ENCODE assay signal across 8 cellular contexts in genomic region chr3:128489860-128490649, GRCh38. TPM values are rescaled to one million over a fixed set of nuclear protein-coding genes. Genes with fewer than 3 reads are reported as not detected.
DNase-seq lines count a peak whose midpoint lies in the region; ATAC-seq, FAIRE-seq and TF ChIP-seq lines count a peak whose summit lies in the region.

No MANE protein-coding gene starts in this region.

- H3K27me3 ChIP-seq in pancreas: no peaks in the 10 kb centered on the region

- CTCF ChIA-PET in HEK293T (lab: Yijun Ruan, JAX): interaction anchor here (1.2 kb wide), 1 partner anchor 64 kb away, joined by 3 read pairs; no protein-coding TSS in a partner anchor
- CTCF ChIA-PET in WTC11 (lab: Charles Lee): interaction anchor here (0.7 to 3.6 kb wide), 15 partner anchors 7 to 394 kb away, joined by 3 to 14 read pairs (median 4); no protein-coding TSS in a partner anchor

- ATAC-seq in WTC11 (peak; percentile 1), pancreas (peak; percentile 15 to 35 (median 22)), HG03025 (IDR thresholded peaks at IDR 0.05; ENCODE audit: low FRiP score, unreplicated experiment) (no peak), GM18870 (IDR thresholded peaks at IDR 0.05; ENCODE audit: unreplicated experiment) (no peak)

- intact Hi-C loops in pancreas (cut with DNase I): no loop called here

- no peak for FAIRE-seq in pancreas (lab: Jason Lieb, UNC)

- WGBS in pancreas, 2 donors: 2 to 3% methylated on average over 65 to 69 of the region's 69 CpGs

- H3K4me3 Mint-ChIP-seq in WTC11: peak overlapping the region; percentile 72

- H3K27ac Mint-ChIP-seq in WTC11: no peak overlapping the region

- 0 out of 2 replicates have a peak, but pooled peaks have one; percentile 2 for TF ChIP-seq CTCF in AG10803 (conservative IDR thresholded peaks at IDR 0.05; ENCODE audit: low read length)
- TF ChIP-seq CTCF in WTC11 (IDR thresholded peaks at IDR 0.05): no peak
- no peak for TF ChIP-seq CTCF in foreskin fibroblast (IDR thresholded peaks at IDR 0.05; ENCODE audit: low read depth, low read length)
- TF ChIP-seq CTCF in pancreas (IDR thresholded peaks at IDR 0.05): no peak

- peak overlapping the region; percentile 68 for H3K4me3 ChIP-seq in AG10803 (ENCODE audit: low read length)
- peak overlapping the region; percentile 54 to 90 for H3K4me3 ChIP-seq in foreskin fibroblast (ENCODE audit: low read depth in 1 of 2, low read length in 2 of 2)
- peak overlapping the region; percentile 53 to 73 (median 57) for H3K4me3 ChIP-seq in pancreas

- H3K36me3 Mint-ChIP-seq in WTC11: no peaks in the 10 kb centered on the region; the same call in 1 of the 2 replicates

- POLR2A ChIA-PET in HEK293T (lab: Yijun Ruan, JAX): interaction anchor here (0.9 to 3.0 kb wide), 6 partner anchors 10 to 65 kb away, joined by 3 to 15 read pairs (median 5); no protein-coding TSS in a partner anchor
- POLR2A ChIA-PET in WTC11 (lab: Charles Lee): no interaction called here

- H3K27ac ChIP-seq in pancreas: peak overlapping the region; percentile 95 to 97 (median 96)

- H3K4me1 Mint-ChIP-seq in WTC11: peaks cover 45% of the 10 kb centered on the region

- peaks cover 0 to 6% (median 0%) of the 10 kb centered on the region in 3 donors for H3K4me1 ChIP-seq in pancreas

- no peaks in the 10 kb centered on the region for H3K36me3 ChIP-seq in pancreas

- H3K9me3 Mint-ChIP-seq in WTC11: no peaks in the 10 kb centered on the region

- H3K9me3 ChIP-seq in pancreas: no peaks in the 10 kb centered on the region

- DNase-seq in AG10803 (ENCODE audit: low read depth) (no peak), HEK293T (ENCODE audit: extremely low spot score) (peak; percentile 63), WTC11 (ENCODE audit: low spot score) (peak; percentile 64), foreskin fibroblast (peak in 1 of 2 donors; percentile 62), pancreas (peak; percentile 57 to 84 (median 67)), HPDE6-E6E7 (ENCODE audit: extremely low spot score) (no peak)

- H3K27me3 Mint-ChIP-seq in WTC11 (ENCODE audit: low read depth): peaks cover 100% of the 10 kb centered on the region

TF ChIP-seq in HEK293T, 16 proteins besides CTCF, POLR2A, EP300 and RAD21:
- no peak for TF ChIP-seq TARDBP (IDR thresholded peaks at IDR 0.05)
- TF ChIP-seq ARNT (IDR thresholded peaks at IDR 0.05): no peak
- TF ChIP-seq L3MBTL2 (conservative IDR thresholded peaks at IDR 0.05): peak; percentile 39; the same call in 1 of the 2 replicates
- no peak for TF ChIP-seq FOXK2 (IDR thresholded peaks at IDR 0.05)
TF ChIP-seq in HEK293T: peak in this region for 1.

TF ChIP-seq in WTC11, 78 proteins besides CTCF, POLR2A, EP300 and RAD21:
- TF ChIP-seq SP1 (CRISPR knock-in tag; conservative IDR thresholded peaks at IDR 0.05) (no peak), HMGXB4 (CRISPR knock-in tag; IDR thresholded peaks at IDR 0.05) (no peak), E2F5 (CRISPR knock-in tag; IDR thresholded peaks at IDR 0.05) (0 out of 2 replicates have a peak, but pooled peaks have one; percentile 33), MAX (CRISPR knock-in tag; IDR thresholded peaks at IDR 0.05) (0 out of 2 replicates have a peak, but pooled peaks have one; percentile 23)
- TF ChIP-seq, protein P1, sequence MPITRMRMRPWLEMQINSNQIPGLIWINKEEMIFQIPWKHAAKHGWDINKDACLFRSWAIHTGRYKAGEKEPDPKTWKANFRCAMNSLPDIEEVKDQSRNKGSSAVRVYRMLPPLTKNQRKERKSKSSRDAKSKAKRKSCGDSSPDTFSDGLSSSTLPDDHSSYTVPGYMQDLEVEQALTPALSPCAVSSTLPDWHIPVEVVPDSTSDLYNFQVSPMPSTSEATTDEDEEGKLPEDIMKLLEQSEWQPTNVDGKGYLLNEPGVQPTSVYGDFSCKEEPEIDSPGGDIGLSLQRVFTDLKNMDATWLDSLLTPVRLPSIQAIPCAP (CRISPR knock-in tag; IDR thresholded peaks at IDR 0.05): 0 out of 2 replicates have a peak, but pooled peaks have one; percentile 43
TF ChIP-seq in WTC11: peak in this region for 3.

RNA-seq across cellular contexts. Expression of gene GATA2, which starts 2.9 kb away (rescaled TPM):
- total RNA-seq in WTC11 (2021) (1.3 to 1.6 TPM (median 1.5 TPM) in 3 replicates), pancreas (10 to 100 TPM in 5 of 6 donors, 1 to 10 TPM in 1; 6.2 to 17.1 (median 11.1) TPM)
- polyA plus RNA-seq in pancreas: 10 to 100 TPM in 1 of 2 donors, 1 to 10 TPM in 1; 7.3 to 15.8 TPM

RNA-seq across cellular contexts. Expression of gene DNAJB8, which starts 23.4 kb away (rescaled TPM):
- total RNA-seq in WTC11 (2021) (not detected in 3 replicates), pancreas (not detected)
- not detected for polyA plus RNA-seq in pancreas

Comparison
In these comparisons a context has a peak if more than half of its experiments do, and no peak if none do; other contexts are left out.
1. DNase-seq: peak in HEK293T (single experiment), WTC11 (single experiment) and pancreas (6 of 6); none in AG10803 (single experiment) and HPDE6-E6E7 (single experiment).
2. ATAC-seq: peak in WTC11 (single experiment) and pancreas (4 of 4); none in HG03025 (single experiment) and GM18870 (single experiment).
3. Peak in every context shown above with its lines, with median percentiles within 50 percentile points of each other: H3K4me3 ChIP-seq.